15 cellular contexts compared by ENCODE assay signal in the genomic region with DNA sequence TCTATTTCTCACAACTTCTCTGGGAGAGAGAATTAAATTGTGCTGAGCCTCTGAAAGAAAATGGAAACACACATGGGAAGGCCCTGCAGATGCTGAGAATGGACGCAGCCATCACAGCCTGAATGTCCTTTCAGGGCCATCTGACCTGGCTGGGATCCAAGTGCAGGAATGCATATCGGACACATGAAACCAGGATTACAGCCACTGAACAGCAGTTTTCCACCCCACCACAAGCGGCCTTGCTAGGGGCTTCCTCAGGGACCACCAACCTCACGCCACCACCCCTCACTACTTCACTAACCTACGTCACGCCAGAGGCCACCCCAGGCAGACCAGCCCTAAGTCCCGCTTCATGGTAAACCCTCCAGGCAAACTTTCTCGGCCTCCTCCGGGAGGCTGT.
"Had no signal": no experiment of that assay in that cellular context is flagged by ENCODE, and none has a peak within 500 bp of the region (broad histone marks: within the 10 kb centered on the region; RNA-seq: fewer than 3 reads in every experiment).

No MANE protein-coding gene starts in this region.

- H3K36me3 Mint-ChIP-seq: activated naive CD4-positive, alpha-beta T cell treated with anti-CD3 and anti-CD28 coated beads, Interleukin-2, amount 50 U/mL, for 24 hours had no signal

- H3K27ac Mint-ChIP-seq: activated CD4-positive, alpha-beta T cell treated with anti-CD3 and anti-CD28 coated beads, Interleukin-2, amount 10 ng/mL, durations not matched to agents 7 days and 5 days; activated naive CD4-positive, alpha-beta T cell treated with anti-CD3 and anti-CD28 coated beads, Interleukin-2, amount 50 U/mL, for 24 hours; naive thymus-derived CD4-positive, alpha-beta T cell; T-helper 2 cell treated with Interferon-gamma antibody and Interleukin-4, amounts not matched to agents 5 μg/mL and 100 μg/mL, for 36 hours had no signal

- H3K36me3 ChIP-seq: colonic mucosa, sigmoid colon, transverse colon had no signal

- H3K4me3 Mint-ChIP-seq: activated CD4-positive, alpha-beta T cell treated with anti-CD3 and anti-CD28 coated beads, Interleukin-2, amount 10 ng/mL, durations not matched to agents 7 days and 5 days; activated naive CD4-positive, alpha-beta T cell treated with anti-CD3 and anti-CD28 coated beads, Interleukin-2, amount 50 U/mL, for 24 hours; naive thymus-derived CD4-positive, alpha-beta T cell; T-helper 2 cell treated with Interferon-gamma antibody and Interleukin-4, amounts not matched to agents 5 μg/mL and 100 μg/mL, for 36 hours had no signal

- H3K4me1 ChIP-seq: colonic mucosa had no signal

- ATAC-seq: left cardiac atrium; naive thymus-derived CD4-positive, alpha-beta T cell; psoas muscle had no signal

- H3K9me3 ChIP-seq: colonic mucosa, psoas muscle, sigmoid colon, transverse colon had no signal

- H3K27ac ChIP-seq: colonic mucosa, psoas muscle, transverse colon had no signal

- H3K27me3 Mint-ChIP-seq: activated CD4-positive, alpha-beta T cell treated with anti-CD3 and anti-CD28 coated beads, Interleukin-2, amount 10 ng/mL, durations not matched to agents 7 days and 5 days had no signal

- FAIRE-seq: endothelial cell of umbilical vein had no signal

- DNase-seq: activated CD4-positive, alpha-beta T cell treated with anti-CD3 and anti-CD28 coated beads, Interleukin-2, amount 10 ng/mL, durations not matched to agents 7 days and 5 days; activated effector memory CD4-positive, alpha-beta T cell treated with Interleukin-2 at 50 U/mL for 16 hours; amniotic stem cell; colonic mucosa; foreskin melanocyte; left cardiac atrium; naive thymus-derived CD4-positive, alpha-beta T cell; psoas muscle; sigmoid colon; stimulated activated CD4-positive, alpha-beta T cell treated with anti-CD3 and anti-CD28 coated beads, Interleukin-2, amount 100 ng/mL, for 24 hours; stimulated activated naive CD4-positive, alpha-beta T cell; transverse colon had no signal

- H3K4me1 Mint-ChIP-seq: activated CD4-positive, alpha-beta T cell treated with anti-CD3 and anti-CD28 coated beads, Interleukin-2, amount 10 ng/mL, durations not matched to agents 7 days and 5 days; activated naive CD4-positive, alpha-beta T cell treated with anti-CD3 and anti-CD28 coated beads, Interleukin-2, amount 50 U/mL, for 24 hours had no signal

- H3K4me3 ChIP-seq: colonic mucosa, psoas muscle, sigmoid colon, transverse colon had no signal

- H3K27me3 ChIP-seq: colonic mucosa, sigmoid colon, transverse colon had no signal

- H3K9me3 Mint-ChIP-seq: activated CD4-positive, alpha-beta T cell treated with anti-CD3 and anti-CD28 coated beads, Interleukin-2, amount 10 ng/mL, durations not matched to agents 7 days and 5 days; activated naive CD4-positive, alpha-beta T cell treated with anti-CD3 and anti-CD28 coated beads, Interleukin-2, amount 50 U/mL, for 24 hours; T-helper 2 cell treated with Interferon-gamma antibody and Interleukin-4, amounts not matched to agents 5 μg/mL and 100 μg/mL, for 36 hours had no signal
